8 cellular contexts compared by ENCODE assay signal in the genomic region with DNA sequence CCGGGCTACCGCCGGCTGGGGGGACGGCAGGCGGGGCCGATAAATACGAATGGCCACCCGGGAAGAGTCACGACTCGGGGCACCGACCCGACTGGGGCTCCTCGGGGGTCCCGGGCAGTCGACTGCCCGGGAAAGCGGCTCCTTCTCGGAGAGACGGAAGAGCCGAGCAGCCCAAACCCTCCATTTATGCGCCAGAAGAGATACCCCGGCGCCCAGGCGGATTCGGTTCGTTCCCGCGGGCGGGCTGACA. TPM values are rescaled to one million over a fixed set of nuclear protein-coding genes. Genes with fewer than 3 reads are reported as not detected.
DNase-seq lines count a peak whose midpoint lies in the region; TF ChIP-seq lines count a peak whose summit lies in the region.

No MANE protein-coding gene starts in this region.

- 0% methylated on average over 29 of the region's 29 CpGs for WGBS in sigmoid colon, 2 donors

- peak overlapping the region; percentile 97 for H3K4me3 Mint-ChIP-seq in HFFc6

- no peak for DNase-seq in HFFc6
- DNase-seq in fibroblast of lung (ENCODE audit: low read depth in 2 of 2) = no peak
- no peak for DNase-seq in sigmoid colon
- DNase-seq in NCI-H2196 treated with DMSO at 0.1 percent for 48 hours (lab: John Stamatoyannopoulos, UW; ENCODE audit: unreplicated experiment) = no peak
- no peak for DNase-seq in DMS 273 treated with DMSO at 0.1 percent for 48 hours (lab: John Stamatoyannopoulos, UW)
- no peak for DNase-seq in NCI-H1105 treated with DMSO at 0.1 percent for 48 hours (lab: John Stamatoyannopoulos, UW)

- H3K9me3 Mint-ChIP-seq in HFFc6 = no peaks in the 10 kb centered on the region

- peak overlapping the region; percentile 77 for H3K9ac ChIP-seq in SU-DHL-6 (ENCODE audit: low read length)
- peak overlapping the region; percentile 90 for H3K9ac ChIP-seq in fibroblast of lung (ENCODE audit: insufficient read depth, low read length)

- no peak overlapping the region for H3K27ac ChIP-seq in SU-DHL-6 (ENCODE audit: low read depth, low read length)
- H3K27ac ChIP-seq in fibroblast of lung (ENCODE audit: insufficient read depth, low read length) = peak overlapping the region; percentile 87
- H3K27ac ChIP-seq in sigmoid colon = peak overlapping the region; percentile 89 to 96 (median 94)

- no peaks in the 10 kb centered on the region for H3K27me3 Mint-ChIP-seq in HFFc6 (ENCODE audit: insufficient read depth)

- peak overlapping the region; percentile 95 for H2AFZ ChIP-seq in SU-DHL-6 (ENCODE audit: low read depth, low read length, severe bottlenecking)
- H2AFZ ChIP-seq in fibroblast of lung (ENCODE audit: low read length) = peak overlapping the region; percentile 64

- no peak for TF ChIP-seq POLR2A in sigmoid colon (IDR thresholded peaks at IDR 0.05)

- no peaks in the 10 kb centered on the region for H3K9me2 ChIP-seq in SU-DHL-6 (replicated peaks; ENCODE audit: insufficient read depth, low read length)

- H3K4me2 ChIP-seq in SU-DHL-6 (ENCODE audit: low read depth, low read length, poor library complexity, severe bottlenecking) (peak overlapping the region; percentile 63), fibroblast of lung (ENCODE audit: extremely low read depth, insufficient read depth, low read length) (peak overlapping the region; percentile 95)

- no peak for TF ChIP-seq EP300 in sigmoid colon (IDR thresholded peaks at IDR 0.05)

- H3K9me3 ChIP-seq in SU-DHL-6 (ENCODE audit: insufficient read depth, low read length) (no peaks in the 10 kb centered on the region), fibroblast of lung (ENCODE audit: control insufficient read depth, insufficient read depth, low read depth, low read length) (no peaks in the 10 kb centered on the region), sigmoid colon (no peaks in the 10 kb centered on the region)

- peaks cover 18% of the 10 kb centered on the region for H3K4me1 Mint-ChIP-seq in HFFc6 (ENCODE audit: low read depth)

- H4K20me1 ChIP-seq in SU-DHL-6 (ENCODE audit: low read depth, low read length) (0 out of 2 replicates have a peak, but pooled peaks cover 5% of the 10 kb centered on the region), fibroblast of lung (ENCODE audit: control insufficient read depth, extremely low read depth, insufficient read depth, low read length) (no peaks in the 10 kb centered on the region)

- peaks cover 18% of the 10 kb centered on the region for H3F3A ChIP-seq in SU-DHL-6 (ENCODE audit: insufficient read depth)

- H3K36me3 ChIP-seq in SU-DHL-6 (ENCODE audit: low read length) (peaks cover 7% of the 10 kb centered on the region; the same call in 1 of the 2 replicates), fibroblast of lung (ENCODE audit: control insufficient read depth, insufficient read depth, low read length) (no peaks in the 10 kb centered on the region), sigmoid colon (peaks cover 0 to 12% (median 0%) of the 10 kb centered on the region in 4 donors)

- H3K36me3 Mint-ChIP-seq in HFFc6 (ENCODE audit: low read depth) = peaks cover 7% of the 10 kb centered on the region

- H3K4me3 ChIP-seq in GM08714 (ENCODE audit: low read length) (peak overlapping the region; percentile 89), SU-DHL-6 (ENCODE audit: insufficient read depth, low read length, poor library complexity, severe bottlenecking) (peak overlapping the region; percentile 78), fibroblast of lung (replicated peaks in 1 of 4; ENCODE audit: control extremely low read depth in 1 of 4, insufficient read depth in 1 of 4, low read depth in 3 of 4, low read length in 4 of 4) (peak overlapping the region; percentile 68 to 98 (median 82)), sigmoid colon (peak overlapping the region; percentile 71 to 96 (median 92))

- no peak for TF ChIP-seq CTCF in HFFc6 (IDR thresholded peaks at IDR 0.05)
- TF ChIP-seq CTCF in SU-DHL-6 (IDR thresholded peaks at IDR 0.05; ENCODE audit: insufficient read depth, low read length, poor library complexity, severe bottlenecking) = no peak
- no peak for TF ChIP-seq CTCF in fibroblast of lung (conservative IDR thresholded peaks at IDR 0.05 in 1 of 2, IDR thresholded peaks at IDR 0.05 in 1 of 2; ENCODE audit: low read depth in 1 of 2, low read length in 2 of 2)
- no peak for TF ChIP-seq CTCF in sigmoid colon (IDR thresholded peaks at IDR 0.05)

- peak overlapping the region; percentile 87 for H3K27ac Mint-ChIP-seq in HFFc6

- H3K79me2 ChIP-seq in SU-DHL-6 (ENCODE audit: insufficient read depth, low read length) (no peaks in the 10 kb centered on the region), fibroblast of lung (ENCODE audit: control insufficient read depth, insufficient read depth, low read length) (peaks cover 6% of the 10 kb centered on the region)

- H3K27me3 ChIP-seq in SU-DHL-6 (ENCODE audit: low read length) (no peaks in the 10 kb centered on the region), fibroblast of lung (ENCODE audit: control insufficient read depth, insufficient read depth, low read length) (no peaks in the 10 kb centered on the region), sigmoid colon (no peaks in the 10 kb centered on the region)

- H3K4me1 ChIP-seq in fibroblast of lung (ENCODE audit: control insufficient read depth, extremely low read depth, insufficient read depth, low read length) (peaks cover 2% of the 10 kb centered on the region), sigmoid colon (peaks cover 0 to 19% (median 15%) of the 10 kb centered on the region in 4 donors)

- intact Hi-C loops in sigmoid colon (cut with DNase I) = no loop called here

RNA-seq across cellular contexts. Expression of gene SYNJ1, which starts 0.4 kb away (rescaled TPM):
- 10 to 100 TPM; 14.3 to 17.9 (median 15.6) TPM for total RNA-seq in HFFc6 (2021; fragmentation: NEBNext Ultra II Directional; extraction: Animal tissue kit (Norgen Biotek cat#: 25700))
- total RNA-seq in fibroblast of lung = 4.6 and 6.1 TPM in 2 replicates
- polyA plus RNA-seq in fibroblast of lung = 8.1 and 10.4 TPM in 2 replicates
- polyA plus RNA-seq in fibroblast of lung (2012) = 5.0 and 7.8 TPM in 2 replicates
- polyA minus RNA-seq in fibroblast of lung (ENCODE audit: low replicate concordance) = 18.0 and 23.6 TPM in 2 replicates
- total RNA-seq in sigmoid colon = 10 to 100 TPM in 1 of 4 donors, 1 to 10 TPM in 3; 4.9 to 12.0 (median 9.3) TPM
- 1 to 10 TPM; 3.7 to 5.1 (median 4.2) TPM for polyA plus RNA-seq in sigmoid colon

RNA-seq across cellular contexts. Expression of gene PAXBP1, which starts 44.2 kb away (rescaled TPM):
- 10 to 100 TPM; 11.4 to 15.6 (median 13.9) TPM for total RNA-seq in HFFc6 (2021; fragmentation: NEBNext Ultra II Directional; extraction: Animal tissue kit (Norgen Biotek cat#: 25700))
- total RNA-seq in fibroblast of lung (21.6 and 22.3 TPM in 2 replicates), sigmoid colon (10 to 100 TPM; 44.6 to 70.6 (median 49.9) TPM)
- polyA plus RNA-seq in fibroblast of lung (11.6 and 12.2 TPM in 2 replicates), sigmoid colon (10 to 100 TPM in 1 of 3 donors, 1 to 10 TPM in 2; 4.9 to 17.6 (median 5.4) TPM)
- 7.1 and 8.5 TPM in 2 replicates for polyA plus RNA-seq in fibroblast of lung (2012)
- polyA minus RNA-seq in fibroblast of lung (ENCODE audit: low replicate concordance) = 0.51 and 1.8 TPM in 2 replicates
